ENCODE assay signal across 16 cellular contexts in the genomic region with DNA sequence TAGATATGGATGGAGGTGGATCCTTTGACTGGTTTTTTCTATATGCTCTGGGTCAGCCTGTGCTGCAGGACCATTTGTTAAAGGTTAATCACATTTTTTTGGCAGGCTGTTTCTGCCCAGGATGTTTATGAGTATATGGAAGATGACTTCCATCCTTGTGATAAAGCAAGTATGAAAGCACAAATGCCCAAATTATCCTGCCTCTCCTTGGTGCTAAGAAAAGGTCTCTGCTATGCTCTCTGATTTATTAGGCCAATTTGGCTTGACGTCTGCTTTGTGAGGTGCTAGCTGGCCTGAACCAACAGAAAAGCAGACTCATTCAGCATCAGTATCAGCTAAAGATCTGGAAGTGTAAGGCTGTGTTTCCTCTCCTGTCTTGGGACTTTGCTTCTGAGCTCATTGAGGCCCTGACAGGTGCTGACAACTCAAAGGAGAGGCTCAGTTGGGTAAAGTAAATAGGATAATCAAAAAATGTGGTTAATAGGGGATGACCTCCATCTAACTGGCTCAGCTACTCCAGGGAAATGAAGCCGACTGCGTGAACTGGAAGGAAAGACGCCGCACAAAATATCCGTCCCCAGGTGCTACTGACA. TPM values are rescaled to one million over a fixed set of nuclear protein-coding genes. Genes with fewer than 3 reads are reported as not detected.
DNase-seq lines count a peak whose midpoint lies in the region; ATAC-seq and TF ChIP-seq lines count a peak whose summit lies in the region.
"Had no signal": no experiment of that assay in that cellular context is flagged by ENCODE, and none has a peak within 500 bp of the region (broad histone marks: within the 10 kb centered on the region; RNA-seq: fewer than 3 reads in every experiment).

No MANE protein-coding gene starts in this region.

- H3K36me3 Mint-ChIP-seq in activated naive CD8-positive, alpha-beta T cell treated with anti-CD3 and anti-CD28 coated beads, Interleukin-2, amount 10 ng/mL, durations not matched to agents 7 days and 5 days = peaks cover 9% of the 10 kb centered on the region
- H3K36me3 Mint-ChIP-seq in activated naive CD8-positive, alpha-beta T cell treated with anti-CD3 and anti-CD28 coated beads for 36 hours = peaks cover 19% of the 10 kb centered on the region
- H3K36me3 Mint-ChIP-seq in chondrocyte (ENCODE audit: low read depth) (peaks cover 15% of the 10 kb centered on the region), type B pancreatic cell (peaks cover 7% of the 10 kb centered on the region)

- H3K27me3 ChIP-seq in mucosa of rectum (ENCODE audit: control insufficient read depth in 2 of 2, insufficient read depth in 2 of 2, low read length in 2 of 2) (no peaks in the 10 kb centered on the region), testis (no peaks in the 10 kb centered on the region)

- H3K27me3 Mint-ChIP-seq in activated naive CD8-positive, alpha-beta T cell treated with anti-CD3 and anti-CD28 coated beads, Interleukin-2, amount 10 ng/mL, durations not matched to agents 7 days and 5 days = no peaks in the 10 kb centered on the region
- H3K27me3 Mint-ChIP-seq in activated naive CD8-positive, alpha-beta T cell treated with anti-CD3 and anti-CD28 coated beads for 36 hours = no peaks in the 10 kb centered on the region
- H3K27me3 Mint-ChIP-seq in chondrocyte (ENCODE audit: low read depth) (no peaks in the 10 kb centered on the region), type B pancreatic cell (no peaks in the 10 kb centered on the region)
- H3K27me3 Mint-ChIP-seq: activated CD4-positive, alpha-beta memory T cell treated with anti-CD3 and anti-CD28 coated beads for 36 hours; CD4-positive, alpha-beta memory T cell; effector memory CD8-positive, alpha-beta T cell had no signal

- peak overlapping the region; percentile 30 for H3K27ac Mint-ChIP-seq in activated naive CD8-positive, alpha-beta T cell treated with anti-CD3 and anti-CD28 coated beads, Interleukin-2, amount 10 ng/mL, durations not matched to agents 7 days and 5 days
- H3K27ac Mint-ChIP-seq in activated naive CD8-positive, alpha-beta T cell treated with anti-CD3 and anti-CD28 coated beads for 36 hours = no peak overlapping the region
- H3K27ac Mint-ChIP-seq in chondrocyte (ENCODE audit: unreplicated experiment) (peak overlapping the region; percentile 83), type B pancreatic cell (peak overlapping the region; percentile 88)
- H3K27ac Mint-ChIP-seq: activated CD4-positive, alpha-beta memory T cell treated with anti-CD3 and anti-CD28 coated beads for 36 hours had no signal

- intact Hi-C loops in testis (cut with DNase I; ENCODE audit: low total_unique reads) = no loop called here

- no peaks in the 10 kb centered on the region for H3K9me3 Mint-ChIP-seq in activated naive CD8-positive, alpha-beta T cell treated with anti-CD3 and anti-CD28 coated beads, Interleukin-2, amount 10 ng/mL, durations not matched to agents 7 days and 5 days
- no peaks in the 10 kb centered on the region for H3K9me3 Mint-ChIP-seq in activated naive CD8-positive, alpha-beta T cell treated with anti-CD3 and anti-CD28 coated beads for 36 hours
- H3K9me3 Mint-ChIP-seq in chondrocyte (ENCODE audit: low read depth) = no peaks in the 10 kb centered on the region
- no peaks in the 10 kb centered on the region for H3K9me3 Mint-ChIP-seq in type B pancreatic cell
- H3K9me3 Mint-ChIP-seq: activated CD4-positive, alpha-beta memory T cell treated with anti-CD3 and anti-CD28 coated beads for 36 hours; CD4-positive, alpha-beta memory T cell; effector memory CD8-positive, alpha-beta T cell had no signal

- POLR2A ChIA-PET in activated naive CD8-positive, alpha-beta T cell treated with anti-CD3 and anti-CD28 coated beads, Interleukin-2, amount 10 ng/mL, durations not matched to agents 7 days and 5 days (lab: Charles Lee) = interaction anchor here (0.6 kb wide), 1 partner anchor 51 kb away, joined by 3 read pairs; no protein-coding TSS in a partner anchor

- peak overlapping the region; percentile 10 to 14 for H3K4me3 ChIP-seq in mucosa of rectum (ENCODE audit: low read length in 2 of 2)
- no peak overlapping the region for H3K4me3 ChIP-seq in testis

- DNase-seq in activated naive CD8-positive, alpha-beta T cell treated with anti-CD3 and anti-CD28 coated beads, Interleukin-2, amount 10 ng/mL, durations not matched to agents 7 days and 5 days = no peak
- no peak for DNase-seq in activated naive CD8-positive, alpha-beta T cell treated with anti-CD3 and anti-CD28 coated beads for 36 hours
- no peak for DNase-seq in chondrocyte (ENCODE audit: low spot score)
- no peak for DNase-seq in type B pancreatic cell (ENCODE audit: extremely low spot score, unreplicated experiment)
- no peak for DNase-seq in testis
- no peak for DNase-seq in NCI-H1694 treated with DMSO at 0.1 percent for 48 hours (lab: John Stamatoyannopoulos, UW)
- no peak for DNase-seq in CD1c-positive myeloid dendritic cell (ENCODE audit: extremely low spot score)
- DNase-seq: activated CD4-positive, alpha-beta memory T cell treated with anti-CD3 and anti-CD28 coated beads for 36 hours; activated effector memory CD4-positive, alpha-beta T cell treated with Interleukin-2 at 50 U/mL for 16 hours; CD4-positive, alpha-beta memory T cell; effector memory CD8-positive, alpha-beta T cell; NCI-H1436; right cardiac atrium; stimulated activated naive CD4-positive, alpha-beta T cell treated with Interleukin-2 at 50 U/mL for 16 hours had no signal

- TF ChIP-seq POLR2A in testis (IDR thresholded peaks at IDR 0.05) = no peak

- ATAC-seq in activated naive CD8-positive, alpha-beta T cell treated with anti-CD3 and anti-CD28 coated beads, Interleukin-2, amount 10 ng/mL, durations not matched to agents 7 days and 5 days (ENCODE audit: low read depth) = no peak
- ATAC-seq: effector memory CD8-positive, alpha-beta T cell; right cardiac atrium had no signal

- no peak for TF ChIP-seq CTCF in chondrocyte (IDR thresholded peaks at IDR 0.05)
- TF ChIP-seq CTCF in type B pancreatic cell (conservative IDR thresholded peaks at IDR 0.05) = no peak
- no peak for TF ChIP-seq CTCF in testis (IDR thresholded peaks at IDR 0.05)

- H3K4me1 ChIP-seq in mucosa of rectum (ENCODE audit: control insufficient read depth in 2 of 2, insufficient read depth in 2 of 2, low read length in 2 of 2) (peaks cover 43 to 69% of the 10 kb centered on the region in 2 donors), testis (peaks cover 18% of the 10 kb centered on the region)

- peak overlapping the region; percentile 54 to 61 for H3K9ac ChIP-seq in mucosa of rectum (ENCODE audit: low read depth in 1 of 2, low read length in 2 of 2)

- H3K36me3 ChIP-seq in mucosa of rectum (ENCODE audit: control insufficient read depth in 2 of 2, insufficient read depth in 2 of 2, low read length in 2 of 2) (peaks cover 32 to 35% of the 10 kb centered on the region in 2 donors), testis (ENCODE audit: low read depth, missing control alignments) (no peaks in the 10 kb centered on the region)

- H3K27ac ChIP-seq in mucosa of rectum (ENCODE audit: low read depth in 2 of 2, low read length in 2 of 2) (peak overlapping the region; percentile 81 to 89), testis (no peak overlapping the region)

- H3K4me3 Mint-ChIP-seq in activated naive CD8-positive, alpha-beta T cell treated with anti-CD3 and anti-CD28 coated beads, Interleukin-2, amount 10 ng/mL, durations not matched to agents 7 days and 5 days = no peak overlapping the region
- H3K4me3 Mint-ChIP-seq in activated naive CD8-positive, alpha-beta T cell treated with anti-CD3 and anti-CD28 coated beads for 36 hours = no peak overlapping the region
- H3K4me3 Mint-ChIP-seq in chondrocyte (ENCODE audit: unreplicated experiment) (no peak overlapping the region), type B pancreatic cell (peak overlapping the region; percentile 66)
- H3K4me3 Mint-ChIP-seq: activated CD4-positive, alpha-beta memory T cell treated with anti-CD3 and anti-CD28 coated beads for 36 hours; CD4-positive, alpha-beta memory T cell; effector memory CD8-positive, alpha-beta T cell had no signal

- 87 to 94% methylated on average over 6 of the region's 6 CpGs for WGBS in testis, 2 donors

- H3K9me3 ChIP-seq in mucosa of rectum (ENCODE audit: control insufficient read depth in 2 of 2, low read length in 2 of 2) = no peaks in the 10 kb centered on the region
- no peaks in the 10 kb centered on the region for H3K9me3 ChIP-seq in testis

- peaks cover 7% of the 10 kb centered on the region for H3K4me1 Mint-ChIP-seq in activated naive CD8-positive, alpha-beta T cell treated with anti-CD3 and anti-CD28 coated beads, Interleukin-2, amount 10 ng/mL, durations not matched to agents 7 days and 5 days
- H3K4me1 Mint-ChIP-seq in activated naive CD8-positive, alpha-beta T cell treated with anti-CD3 and anti-CD28 coated beads for 36 hours = peaks cover 11% of the 10 kb centered on the region
- H3K4me1 Mint-ChIP-seq in chondrocyte (ENCODE audit: low read depth) (peaks cover 34% of the 10 kb centered on the region), type B pancreatic cell (ENCODE audit: unreplicated experiment) (peaks cover 52% of the 10 kb centered on the region)

RNA-seq across cellular contexts. Expression of a gene that starts 15.2 kb away (rescaled TPM):
- total RNA-seq in activated naive CD8-positive, alpha-beta T cell treated with anti-CD3 and anti-CD28 coated beads, Interleukin-2, amount 10 ng/mL, durations not matched to agents 7 days and 5 days = 10 to 100 TPM; 30.3 to 31.4 TPM
- 10 to 100 TPM; 39.5 to 40.2 TPM for total RNA-seq in activated naive CD8-positive, alpha-beta T cell treated with anti-CD3 and anti-CD28 coated beads for 36 hours
- total RNA-seq in chondrocyte (34.6 to 39.4 TPM (median 36.1 TPM) in 3 replicates), type B pancreatic cell (ENCODE audit: low replicate concordance) (21.0 and 38.4 TPM in 2 replicates), testis (10 to 100 TPM; 24.3 to 31.7 TPM)
- polyA plus RNA-seq in testis (ENCODE audit: insufficient read depth, low read depth, low replicate concordance) = 24.7 TPM

RNA-seq across cellular contexts. Expression of a gene that starts 26.9 kb away (rescaled TPM):
- total RNA-seq in activated naive CD8-positive, alpha-beta T cell treated with anti-CD3 and anti-CD28 coated beads, Interleukin-2, amount 10 ng/mL, durations not matched to agents 7 days and 5 days = 100 to 1,000 TPM; 184 to 200 TPM
- 100 to 1,000 TPM; 108 to 116 TPM for total RNA-seq in activated naive CD8-positive, alpha-beta T cell treated with anti-CD3 and anti-CD28 coated beads for 36 hours
- total RNA-seq in chondrocyte (71.5 to 99.0 TPM (median 73.9 TPM) in 3 replicates), type B pancreatic cell (ENCODE audit: low replicate concordance) (83.4 and 157 TPM in 2 replicates), testis (100 to 1,000 TPM; 115 to 160 TPM)
- polyA plus RNA-seq in testis (ENCODE audit: insufficient read depth, low read depth, low replicate concordance) = 37.4 TPM

RNA-seq across cellular contexts. Expression of a gene that starts 57.9 kb away (rescaled TPM):
- 1 to 10 TPM in 1 of 2 experiments, under 1 TPM in 1; 0.77 to 1.4 TPM for total RNA-seq in activated naive CD8-positive, alpha-beta T cell treated with anti-CD3 and anti-CD28 coated beads, Interleukin-2, amount 10 ng/mL, durations not matched to agents 7 days and 5 days
- total RNA-seq in activated naive CD8-positive, alpha-beta T cell treated with anti-CD3 and anti-CD28 coated beads for 36 hours = not detected
- total RNA-seq in chondrocyte (1.9 to 16.0 TPM (median 2.8 TPM) in 3 replicates), type B pancreatic cell (ENCODE audit: low replicate concordance) (10.6 and 13.3 TPM in 2 replicates), testis (10 to 100 TPM in 1 of 2 donors, 1 to 10 TPM in 1; 10.0 to 12.1 TPM)
- 15.4 TPM for polyA plus RNA-seq in testis (ENCODE audit: insufficient read depth, low read depth, low replicate concordance)
- total RNA-seq: activated CD4-positive, alpha-beta memory T cell treated with anti-CD3 and anti-CD28 coated beads for 36 hours; frontal cortex had no signal
- polyA plus RNA-seq: CD4-positive, alpha-beta memory T cell had no signal

Comparison
In these comparisons a context has a peak if more than half of its experiments do, and no peak if none do; other contexts are left out.
1. H3K27ac ChIP-seq: peak in mucosa of rectum (2 of 2); none in testis (0 of 2).
2. H3K4me3 ChIP-seq: peak in mucosa of rectum (2 of 2); none in testis (0 of 2).